9 cellular contexts compared by ENCODE assay signal in genomic region chr13:100234524-100235136, GRCh38.
DNase-seq lines count a peak whose midpoint lies in the region; ATAC-seq, FAIRE-seq and TF ChIP-seq lines count a peak whose summit lies in the region.
"Had no signal": no experiment of that assay in that cellular context is flagged by ENCODE, and none has a peak within 500 bp of the region (broad histone marks: within the 10 kb centered on the region; RNA-seq: fewer than 3 reads in every experiment).

No MANE protein-coding gene starts in this region.

- H3K79me2 ChIP-seq in GM12878 (ENCODE audit: control insufficient read depth, insufficient read depth, low read length) (no peaks in the 10 kb centered on the region), PC-3 (ENCODE audit: low read length) (no peaks in the 10 kb centered on the region)

- H3K4me2 ChIP-seq in GM12878 (ENCODE audit: control insufficient read depth, insufficient read depth) (no peak overlapping the region), PC-3 (ENCODE audit: low read length) (no peak overlapping the region)

- no peaks in the 10 kb centered on the region for H3K27me3 ChIP-seq in GM12878 (replicated peaks in 1 of 2; ENCODE audit: control insufficient read depth in 2 of 2, insufficient read depth in 2 of 2, low read length in 1 of 2)
- H3K27me3 ChIP-seq in PC-3 (ENCODE audit: low read length): no peaks in the 10 kb centered on the region

- BruUV-seq in GM12878 (replicated peaks; lab: Mats Ljungman, UMichigan) (no TSS peak), PC-3 (replicated peaks; lab: Mats Ljungman, UMichigan) (no TSS peak)

- no peak for TF ChIP-seq CTCF in GM12878 (IDR thresholded peaks at IDR 0.05 in 2 of 3, conservative IDR thresholded peaks at IDR 0.05 in 1 of 3; ENCODE audit: control insufficient read depth in 2 of 3, extremely low read depth in 1 of 3, insufficient read depth in 1 of 3, low read depth in 3 of 3, low read length in 3 of 3)
- TF ChIP-seq CTCF in PC-3 (conservative IDR thresholded peaks at IDR 0.05; ENCODE audit: low read depth, low read length): no peak

- H2AFZ ChIP-seq in GM12878 (ENCODE audit: control insufficient read depth, low read depth, low read length): no peak overlapping the region
- no peak overlapping the region for H2AFZ ChIP-seq in PC-3 (ENCODE audit: low read length)

- H3K4me3 ChIP-seq in GM12878 (no peak overlapping the region), PC-3 (ENCODE audit: low read length) (no peak overlapping the region)

- H3K4me1 ChIP-seq in GM12878 (ENCODE audit: control insufficient read depth, insufficient read depth, low read length) (no peaks in the 10 kb centered on the region; the same call in none of the 2 replicates), PC-3 (ENCODE audit: insufficient read depth, low read length) (no peaks in the 10 kb centered on the region; the same call in 1 of the 2 replicates)

- CTCF ChIA-PET in GM12878 (lab: Yijun Ruan, JAX): interaction anchor here (0.7 to 6.4 kb wide), 21 partner anchors 9 to 620 kb away, joined by 3 to 74 read pairs (median 4); no protein-coding TSS in a partner anchor
- CTCF ChIA-PET in PC-3 (lab: Charles Lee): interaction anchor here (0.6 to 1.4 kb wide), 5 partner anchors 162 to 318 kb away, joined by 3 to 13 read pairs (median 5); no protein-coding TSS in a partner anchor

- TF ChIP-seq POLR2A in GM12878 (IDR thresholded peaks at IDR 0.05; ENCODE audit: low read depth, low read length): no peak

- SMC1A ChIA-PET in GM12878 (lab: Charles Lee; ENCODE audit: uncharacterized antibody, unreplicated experiment): interaction anchor here (0.6 to 3.7 kb wide), 13 partner anchors 127 to 705 kb away, joined by 3 to 33 read pairs (median 4); partner anchors contain the start of gene PCCA

- H4K20me1 ChIP-seq in GM12878 (ENCODE audit: control insufficient read depth, insufficient read depth) (no peaks in the 10 kb centered on the region), PC-3 (ENCODE audit: low read length) (no peaks in the 10 kb centered on the region)

- no peaks in the 10 kb centered on the region for H3K36me3 ChIP-seq in GM12878 (ENCODE audit: control insufficient read depth in 2 of 2, insufficient read depth in 2 of 2, low read length in 1 of 2)
- no peaks in the 10 kb centered on the region for H3K36me3 ChIP-seq in PC-3 (ENCODE audit: low read depth, low read length)

- WGBS in GM12878 (ENCODE audit: insufficient coverage, insufficient replicate concordance, low lambda C conversion rate, missing lambda C conversion rate): 53% methylated on average over 4 of the region's 4 CpGs

- H3F3A ChIP-seq in PC-3 (ENCODE audit: low read length, unreplicated experiment): no peaks in the 10 kb centered on the region

- DNase-seq in AG08396 (ENCODE audit: low spot score): peak; percentile 13
- DNase-seq in HT1080 (ENCODE audit: low read depth): peak; percentile 8
- DNase-seq in GM12878 (ENCODE audit: low read depth, low spot score): no peak
- no peak for DNase-seq in left lobe of liver (ENCODE audit: low spot score)
- no peak for DNase-seq in NCI-H2171 treated with DMSO at 0.1 percent for 48 hours (lab: John Stamatoyannopoulos, UW)
- DNase-seq in PC-3: no peak
- no peak for DNase-seq in SHP77 treated with DMSO at 0.1 percent for 48 hours (lab: John Stamatoyannopoulos, UW)
- DNase-seq: activated naive CD8-positive, alpha-beta T cell treated with anti-CD3 and anti-CD28 coated beads, Interleukin-2, amount 10 ng/mL, durations not matched to agents 7 days and 5 days had no signal

- no peak for TF ChIP-seq RAD21 in GM12878 (IDR thresholded peaks at IDR 0.05; ENCODE audit: insufficient read depth, low read depth, low read length)

- no peaks in the 10 kb centered on the region for H3K9me2 ChIP-seq in PC-3 (replicated peaks; ENCODE audit: low read length)

- H3K9ac ChIP-seq in GM12878 (ENCODE audit: control insufficient read depth, insufficient read depth, low read length) (no peak overlapping the region), PC-3 (ENCODE audit: low read length) (no peak overlapping the region)

- RAD21 ChIA-PET in GM12878 (lab: Charles Lee; ENCODE audit: unreplicated experiment): interaction anchor here (0.6 to 1.7 kb wide), 14 partner anchors 11 to 965 kb away, joined by 3 to 18 read pairs (median 6); no protein-coding TSS in a partner anchor

- H3K9me3 ChIP-seq in GM12878 (replicated peaks; ENCODE audit: control insufficient read depth, insufficient read depth, low read length): no peaks in the 10 kb centered on the region
- no peaks in the 10 kb centered on the region for H3K9me3 ChIP-seq in PC-3 (ENCODE audit: low read length)

- ATAC-seq in GM12878: peak; percentile 48
- ATAC-seq in left lobe of liver: peak; percentile 10
- no peak for ATAC-seq in GM18870 (IDR thresholded peaks at IDR 0.05; ENCODE audit: unreplicated experiment)
- no peak for ATAC-seq in PC-3

- no peak for TF ChIP-seq EP300 in GM12878 (IDR thresholded peaks at IDR 0.05; ENCODE audit: borderline replicate concordance in 1 of 2, control insufficient read depth in 1 of 2, low read depth in 2 of 2, low read length in 2 of 2)

- intact Hi-C loops in GM12878 (cut with micrococcal nuclease; ENCODE audit: unreplicated experiment): loop anchor here (1.0 to 10.0 kb wide), 4 partner anchors 230 to 578 kb away; no protein-coding TSS in a partner anchor
- intact Hi-C loops in PC-3 (cut with micrococcal nuclease): loop anchor here (1.0 to 5.0 kb wide), 5 partner anchors 147 to 578 kb away; partner anchors contain the start of gene PCCA

- peak; percentile 56 for FAIRE-seq in GM12878 (lab: Jason Lieb, UNC)

- no peak overlapping the region for H3K27ac ChIP-seq in GM12878 (ENCODE audit: control insufficient read depth, insufficient read depth)
- no peak overlapping the region for H3K27ac ChIP-seq in PC-3 (ENCODE audit: low read length)

- in situ Hi-C loops in GM12878 (cut with MboI): loop anchor here (5.0 to 10.0 kb wide), 3 partner anchors 280 to 580 kb away; no protein-coding TSS in a partner anchor

- POLR2A ChIA-PET in GM12878 (lab: Charles Lee) (no interaction called here), PC-3 (lab: Charles Lee; ENCODE audit: unreplicated experiment) (no interaction called here)

TF ChIP-seq in GM12878, 131 proteins besides CTCF, POLR2A, EP300 and RAD21:
- TF ChIP-seq SMAD5 (IDR thresholded peaks at IDR 0.05; ENCODE audit: low read depth) (no peak), POLR2AphosphoS5 (IDR thresholded peaks at IDR 0.05; ENCODE audit: low read length) (no peak), BCLAF1 (IDR thresholded peaks at IDR 0.05) (no peak), ETV6 (conservative IDR thresholded peaks at IDR 0.05 in 1 of 2, IDR thresholded peaks at IDR 0.05 in 1 of 2; ENCODE audit: borderline replicate concordance in 1 of 2, low read depth in 1 of 2) (no peak), ZBTB33 (IDR thresholded peaks at IDR 0.05) (no peak), POU2F2 (IDR thresholded peaks at IDR 0.05; ENCODE audit: borderline replicate concordance, low read depth, low read length) (no peak)
TF ChIP-seq in GM12878: peak in this region for 0.

Comparison
In these comparisons a context has a peak if more than half of its experiments do, and no peak if none do; other contexts are left out.
1. DNase-seq: peak in AG08396 (single experiment) and HT1080 (single experiment); none in GM12878 (single experiment), left lobe of liver (single experiment), NCI-H2171 treated with DMSO at 0.1 percent for 48 hours (single experiment), PC-3 (single experiment) and SHP77 treated with DMSO at 0.1 percent for 48 hours (single experiment).
2. ATAC-seq: peak in GM12878 (single experiment) and left lobe of liver (single experiment); none in GM18870 (single experiment) and PC-3 (single experiment).